ENCODE assay signal across 8 cellular contexts in genomic region chr5:43006411-43007202, GRCh38. TPM values are rescaled to one million over a fixed set of nuclear protein-coding genes. Genes with fewer than 3 reads are reported as not detected.
DNase-seq lines count a peak whose midpoint lies in the region; ATAC-seq and TF ChIP-seq lines count a peak whose summit lies in the region.

No MANE protein-coding gene starts in this region.

- H3K9me3 Mint-ChIP-seq in activated T-cell treated with anti-CD3 and anti-CD28 coated beads, Interleukin-2, amount 50 U/mL, for 4 hours, result no peaks in the 10 kb centered on the region

- intact Hi-C loops in right lobe of liver (cut with DNase I), result no loop called here
- intact Hi-C loops in tibial artery (cut with DNase I; ENCODE audit: low total_unique reads), result loop anchor here (5.0 kb wide), 1 partner anchor 36 kb away; the partner anchor contains the start of gene ANXA2R

- no peak for TF ChIP-seq CTCF in right lobe of liver (IDR thresholded peaks at IDR 0.05)
- TF ChIP-seq CTCF in tibial artery (IDR thresholded peaks at IDR 0.05), result no peak

- H3K4me1 ChIP-seq in right lobe of liver (peaks cover 0 to 3% (median 0%) of the 10 kb centered on the region in 4 donors), tibial artery (peaks cover 0 to 18% (median 5%) of the 10 kb centered on the region in 4 donors)

- peak overlapping the region; percentile 86 for H3K4me3 Mint-ChIP-seq in activated T-cell treated with anti-CD3 and anti-CD28 coated beads, Interleukin-2, amount 50 U/mL, for 4 hours

- no peak for ATAC-seq in activated T-cell treated with anti-CD3 and anti-CD28 coated beads, Interleukin-2, amount 50 U/mL, for 4 hours
- no peak for ATAC-seq in right lobe of liver

- H3K4me1 Mint-ChIP-seq in activated T-cell treated with anti-CD3 and anti-CD28 coated beads, Interleukin-2, amount 50 U/mL, for 4 hours (ENCODE audit: low read depth), result peaks cover 29% of the 10 kb centered on the region

- no peaks in the 10 kb centered on the region for H3K27me3 Mint-ChIP-seq in activated T-cell treated with anti-CD3 and anti-CD28 coated beads, Interleukin-2, amount 50 U/mL, for 4 hours (ENCODE audit: low read depth)

- 72% methylated on average over 19 of the region's 19 CpGs for WGBS in right lobe of liver (ENCODE audit: insufficient coverage, low coverage, low lambda C conversion rate, missing lambda C conversion rate)

- H3K9me3 ChIP-seq in right lobe of liver (no peaks in the 10 kb centered on the region), tibial artery (no peaks in the 10 kb centered on the region)

- H3K36me3 Mint-ChIP-seq in activated T-cell treated with anti-CD3 and anti-CD28 coated beads, Interleukin-2, amount 50 U/mL, for 4 hours (ENCODE audit: insufficient read depth), result no peaks in the 10 kb centered on the region

- H3K27me3 ChIP-seq in right lobe of liver (peaks cover 1 to 40% of the 10 kb centered on the region in 2 donors), tibial artery (no peaks in the 10 kb centered on the region)

- no peak for DNase-seq in activated T-cell treated with anti-CD3 and anti-CD28 coated beads, Interleukin-2, amount 50 U/mL, for 4 hours
- DNase-seq in activated T-cell treated with anti-CD3 and anti-CD28 coated beads, Interleukin-2, amount 50 U/mL, for 1 hour, result no peak
- DNase-seq in amniotic epithelial cell (ENCODE audit: low read depth) (peak; percentile 48), right lobe of liver (no peak), tibial artery (no peak), NCI-H1436 (lab: John Stamatoyannopoulos, UW) (no peak), iPS-NIHi11 (ENCODE audit: low spot score) (no peak), NCI-H345 treated with DMSO at 0.1 percent for 48 hours (lab: John Stamatoyannopoulos, UW; ENCODE audit: unreplicated experiment) (no peak)

- no peaks in the 10 kb centered on the region for H3K36me3 ChIP-seq in right lobe of liver
- no peaks in the 10 kb centered on the region for H3K36me3 ChIP-seq in tibial artery

- TF ChIP-seq POLR2A in right lobe of liver (IDR thresholded peaks at IDR 0.05), result no peak

- H3K4me3 ChIP-seq in right lobe of liver (no peak overlapping the region), tibial artery (peak overlapping the region; percentile 53 to 77)

- H3K27ac ChIP-seq in right lobe of liver, result peak overlapping the region in 2 of 3 donors; percentile 72 to 91
- peak overlapping the region; percentile 84 to 85 for H3K27ac ChIP-seq in tibial artery

RNA-seq across cellular contexts. Expression of gene ANXA2R, which starts 33.5 kb away (rescaled TPM):
- 1 to 10 TPM; 2.6 to 4.0 (median 3.5) TPM for total RNA-seq in activated T-cell treated with anti-CD3 and anti-CD28 coated beads, Interleukin-2, amount 50 U/mL, for 4 hours
- total RNA-seq in right lobe of liver, result 1 to 10 TPM in 1 of 6 experiments, under 1 TPM in 5; 0.21 to 1.1 (median 0.41) TPM

Comparison
In these comparisons a context has a peak if more than half of its experiments do, and no peak if none do; other contexts are left out.
1. H3K4me3 ChIP-seq: peak in tibial artery (2 of 2); none in right lobe of liver (0 of 3).